20 cellular contexts compared by ENCODE assay signal in the genomic region with DNA sequence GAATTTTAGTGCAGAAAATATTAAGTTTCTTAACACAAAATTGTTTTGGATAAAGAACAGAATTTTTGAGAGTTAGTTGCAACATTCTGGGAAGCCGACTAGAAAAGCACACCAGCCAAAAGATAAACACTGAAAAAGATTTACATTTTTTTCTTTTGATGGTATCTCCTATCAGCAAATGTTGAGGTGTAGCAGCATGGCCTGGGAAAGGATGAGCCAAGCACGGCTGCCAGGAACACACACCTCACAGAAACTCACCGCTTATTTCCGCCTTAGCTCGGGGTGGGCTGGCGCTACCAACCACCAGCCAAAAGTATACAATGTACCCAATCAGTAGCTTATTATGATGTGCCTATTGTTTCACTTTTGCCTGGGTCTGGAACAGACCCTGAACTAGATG.
DNase-seq lines count a peak whose midpoint lies in the region; ATAC-seq, FAIRE-seq and TF ChIP-seq lines count a peak whose summit lies in the region.
"Had no signal": no experiment of that assay in that cellular context is flagged by ENCODE, and none has a peak within 500 bp of the region (broad histone marks: within the 10 kb centered on the region; RNA-seq: fewer than 3 reads in every experiment).

No MANE protein-coding gene starts in this region.

- H2BK15ac ChIP-seq in mesenchymal stem cell (ENCODE audit: low read depth, poor library complexity, severe bottlenecking): no peak overlapping the region

- TF ChIP-seq POLR2A in GM12891 (IDR thresholded peaks at IDR 0.05; ENCODE audit: low read depth, low read length): no peak

- in situ Hi-C loops in brain microvascular endothelial cell (cut with HindIII; ENCODE audit: low pct_ligation_motif_present, low sequenced_read_pairs): no loop called here

- FAIRE-seq in GM12891 (lab: Jason Lieb, UNC): no peak
- FAIRE-seq: pancreas had no signal

- intact Hi-C loops in CD4-positive, alpha-beta memory T cell (cut with micrococcal nuclease): loop anchor here (1.0 to 10.0 kb wide), 2 partner anchors 11 to 180 kb away; partner anchors contain the start of gene TNFRSF19

- H3K4ac ChIP-seq in mesenchymal stem cell (ENCODE audit: low read depth in 1 of 2, low read length in 2 of 2): no peak overlapping the region

- H3K27ac Mint-ChIP-seq in CD4-positive, alpha-beta memory T cell: peak overlapping the region; percentile 43 to 95 (median 79)
- peak overlapping the region; percentile 79 for H3K27ac Mint-ChIP-seq in activated naive CD4-positive, alpha-beta T cell treated with anti-CD3 and anti-CD28 coated beads, Interleukin-2, amount 10 ng/mL, durations not matched to agents 7 days and 5 days

- CTCF ChIA-PET in CD4-positive, alpha-beta memory T cell (lab: Charles Lee; ENCODE audit: partially characterized antibody): interaction anchor here (0.8 to 2.2 kb wide), 2 partner anchors 11 to 24 kb away, joined by 3 to 7 read pairs; no protein-coding TSS in a partner anchor
- CTCF ChIA-PET in activated naive CD4-positive, alpha-beta T cell treated with anti-CD3 and anti-CD28 coated beads, Interleukin-2, amount 10 ng/mL, durations not matched to agents 7 days and 5 days (lab: Charles Lee): interaction anchor here (0.7 kb wide), 1 partner anchor 13 kb away, joined by 3 read pairs; no protein-coding TSS in a partner anchor

- H3K4me1 Mint-ChIP-seq in CD4-positive, alpha-beta memory T cell: peaks cover 16 to 50% (median 23%) of the 10 kb centered on the region in 4 donors
- H3K4me1 Mint-ChIP-seq in activated naive CD4-positive, alpha-beta T cell treated with anti-CD3 and anti-CD28 coated beads, Interleukin-2, amount 10 ng/mL, durations not matched to agents 7 days and 5 days: peaks cover 38% of the 10 kb centered on the region

- H3K4me3 Mint-ChIP-seq in CD4-positive, alpha-beta memory T cell: peak overlapping the region; percentile 40 to 80 (median 52)
- no peak overlapping the region for H3K4me3 Mint-ChIP-seq in activated naive CD4-positive, alpha-beta T cell treated with anti-CD3 and anti-CD28 coated beads, Interleukin-2, amount 10 ng/mL, durations not matched to agents 7 days and 5 days

- H3K4me3 ChIP-seq in CD4-positive, alpha-beta memory T cell (ENCODE audit: low read length in 2 of 2): no peak overlapping the region
- H3K4me3 ChIP-seq in mesenchymal stem cell (ENCODE audit: insufficient read depth in 1 of 2, low read depth in 1 of 2, low read length in 2 of 2) (no peak overlapping the region), brain microvascular endothelial cell (ENCODE audit: low read depth, low read length) (no peak overlapping the region)
- H3K4me3 ChIP-seq: ascending aorta; BLaER1 treated with 17β-estradiol and CSF1 and Interleukin-3, amounts not matched to agents 10 nM and 100 nM; dorsolateral prefrontal cortex; pancreas; thyroid gland had no signal

- no peak overlapping the region for H3K4me2 ChIP-seq in mesenchymal stem cell (ENCODE audit: low read length, poor library complexity, severe bottlenecking)
- H3K4me2 ChIP-seq: BLaER1 treated with 17β-estradiol and CSF1 and Interleukin-3, amounts not matched to agents 10 nM and 100 nM; SK-N-SH had no signal

- H3K27ac ChIP-seq in CD4-positive, alpha-beta memory T cell (ENCODE audit: low read depth, low read length): peak overlapping the region; percentile 24
- H3K27ac ChIP-seq in KOPT-K1 (ENCODE audit: low read depth, low read length, poor library complexity, severe bottlenecking): peak overlapping the region; percentile 48
- H3K27ac ChIP-seq in mesenchymal stem cell (ENCODE audit: low read length, poor library complexity, severe bottlenecking): no peak overlapping the region
- no peak overlapping the region for H3K27ac ChIP-seq in brain microvascular endothelial cell
- H3K27ac ChIP-seq: ascending aorta; BLaER1 treated with 17β-estradiol and CSF1 and Interleukin-3, amounts not matched to agents 10 nM and 100 nM; dorsolateral prefrontal cortex; pancreas; thyroid gland; VCaP had no signal

- no peaks in the 10 kb centered on the region for H3K79me1 ChIP-seq in mesenchymal stem cell (replicated peaks; ENCODE audit: low read length, poor library complexity, severe bottlenecking)

- no peaks in the 10 kb centered on the region for H3K36me3 ChIP-seq in CD4-positive, alpha-beta memory T cell (ENCODE audit: insufficient read depth, low read length)
- no peaks in the 10 kb centered on the region for H3K36me3 ChIP-seq in KOPT-K1 (ENCODE audit: insufficient read depth, low read length)
- H3K36me3 ChIP-seq in mesenchymal stem cell (ENCODE audit: control insufficient read depth in 1 of 2, insufficient read depth in 2 of 2, low read depth in 1 of 2, low read length in 2 of 2): peaks cover 4 to 19% of the 10 kb centered on the region in 2 experiments
- H3K36me3 ChIP-seq in brain microvascular endothelial cell (replicated peaks): no peaks in the 10 kb centered on the region
- H3K36me3 ChIP-seq: pancreas, thyroid gland had no signal

- peak; percentile 36 to 61 (median 52) for DNase-seq in CD4-positive, alpha-beta memory T cell
- peak; percentile 54 for DNase-seq in activated naive CD4-positive, alpha-beta T cell treated with anti-CD3 and anti-CD28 coated beads, Interleukin-2, amount 10 ng/mL, durations not matched to agents 7 days and 5 days
- no peak for DNase-seq in mesenchymal stem cell
- DNase-seq in GM12891 (ENCODE audit: insufficient read length, low spot score): no peak
- no peak for DNase-seq in T1000 (lab: John Stamatoyannopoulos, UW)
- no peak for DNase-seq in brain microvascular endothelial cell
- DNase-seq: dorsolateral prefrontal cortex; EL; foreskin keratinocyte; Kasumi-1; pancreas; SK-N-SH; stimulated activated CD4-positive, alpha-beta T cell treated with anti-CD3 and anti-CD28 coated beads, Interleukin-12 subunit alpha, Interleukin-12 subunit beta, amount 100 ng/mL, for 4 hours; thyroid gland had no signal

- peaks cover 30% of the 10 kb centered on the region for H3K4me1 ChIP-seq in CD4-positive, alpha-beta memory T cell (ENCODE audit: insufficient read depth, low read length)
- peaks cover 4% of the 10 kb centered on the region for H3K4me1 ChIP-seq in mesenchymal stem cell (ENCODE audit: control insufficient read depth, insufficient read depth, low read depth, low read length)
- H3K4me1 ChIP-seq: ascending aorta had no signal

- no peak overlapping the region for H4K8ac ChIP-seq in mesenchymal stem cell (ENCODE audit: low read length)

- peak overlapping the region; percentile 63 to 67 for H3K18ac ChIP-seq in mesenchymal stem cell (ENCODE audit: low read depth in 1 of 2, low read length in 2 of 2)

- POLR2A ChIA-PET in CD4-positive, alpha-beta memory T cell (lab: Charles Lee; ENCODE audit: partially characterized antibody): interaction anchor here (0.9 kb wide), 1 partner anchor 10 kb away, joined by 3 read pairs; no protein-coding TSS in a partner anchor

- H2AFZ ChIP-seq in mesenchymal stem cell (ENCODE audit: low read depth, low read length): no peak overlapping the region

- TF ChIP-seq CTCF in brain microvascular endothelial cell (IDR thresholded peaks at IDR 0.05; ENCODE audit: low read depth, low read length, missing control alignments): no peak

- no peaks in the 10 kb centered on the region for H3K27me3 Mint-ChIP-seq in CD4-positive, alpha-beta memory T cell
- H3K27me3 Mint-ChIP-seq in activated naive CD4-positive, alpha-beta T cell treated with anti-CD3 and anti-CD28 coated beads, Interleukin-2, amount 10 ng/mL, durations not matched to agents 7 days and 5 days: no peaks in the 10 kb centered on the region

- no peak overlapping the region for H2BK12ac ChIP-seq in mesenchymal stem cell (ENCODE audit: low read length in 2 of 2)

- H2AK5ac ChIP-seq in mesenchymal stem cell (ENCODE audit: low read length, severe bottlenecking): no peak overlapping the region

- WGBS in mesenchymal stem cell: 98% methylated on average over 5 of the region's 6 CpGs

- H3K14ac ChIP-seq in mesenchymal stem cell (ENCODE audit: low read length in 2 of 2): no peak overlapping the region

- no peak overlapping the region for H3K9ac ChIP-seq in mesenchymal stem cell (ENCODE audit: low read length)
- H3K9ac ChIP-seq: BLaER1 treated with 17β-estradiol and CSF1 and Interleukin-3, amounts not matched to agents 10 nM and 100 nM; SK-N-SH had no signal

- H2BK5ac ChIP-seq in mesenchymal stem cell (ENCODE audit: low read depth, low read length, poor library complexity, severe bottlenecking): no peak overlapping the region

- no peaks in the 10 kb centered on the region for H3K27me3 ChIP-seq in CD4-positive, alpha-beta memory T cell (ENCODE audit: insufficient read depth, low read length)
- H3K27me3 ChIP-seq in mesenchymal stem cell (ENCODE audit: control insufficient read depth in 1 of 2, insufficient read depth in 1 of 2, low read length in 2 of 2) (no peaks in the 10 kb centered on the region), brain microvascular endothelial cell (replicated peaks) (no peaks in the 10 kb centered on the region)
- H3K27me3 ChIP-seq: ascending aorta; BLaER1 treated with 17β-estradiol and CSF1 and Interleukin-3, amounts not matched to agents 10 nM and 100 nM; dorsolateral prefrontal cortex; foreskin keratinocyte; pancreas; thyroid gland had no signal

- H2BK120ac ChIP-seq in mesenchymal stem cell (ENCODE audit: low read depth, low read length): no peak overlapping the region

- H3K9me3 Mint-ChIP-seq in CD4-positive, alpha-beta memory T cell: peaks cover 0 to 2% (median 0%) of the 10 kb centered on the region in 8 donors
- no peaks in the 10 kb centered on the region for H3K9me3 Mint-ChIP-seq in activated naive CD4-positive, alpha-beta T cell treated with anti-CD3 and anti-CD28 coated beads, Interleukin-2, amount 10 ng/mL, durations not matched to agents 7 days and 5 days

- no peak overlapping the region for H4K91ac ChIP-seq in mesenchymal stem cell (ENCODE audit: low read length)

- peaks cover 7 to 26% of the 10 kb centered on the region in 2 donors for H3K36me3 Mint-ChIP-seq in CD4-positive, alpha-beta memory T cell
- H3K36me3 Mint-ChIP-seq in activated naive CD4-positive, alpha-beta T cell treated with anti-CD3 and anti-CD28 coated beads, Interleukin-2, amount 10 ng/mL, durations not matched to agents 7 days and 5 days: no peaks in the 10 kb centered on the region

- ATAC-seq in HG03039 (IDR thresholded peaks at IDR 0.05; ENCODE audit: unreplicated experiment): no peak
- ATAC-seq: foreskin keratinocyte, HCT116 had no signal

- H3K9me3 ChIP-seq in CD4-positive, alpha-beta memory T cell (ENCODE audit: control insufficient read depth in 1 of 2, low read length in 2 of 2): no peaks in the 10 kb centered on the region
- H3K9me3 ChIP-seq in KOPT-K1 (ENCODE audit: insufficient read depth, low read length, poor library complexity, severe bottlenecking) (no peaks in the 10 kb centered on the region), mesenchymal stem cell (ENCODE audit: control insufficient read depth, low read length) (no peaks in the 10 kb centered on the region)
- H3K9me3 ChIP-seq: ascending aorta; BLaER1 treated with 17β-estradiol and CSF1 and Interleukin-3, amounts not matched to agents 10 nM and 100 nM; pancreas; SK-N-SH; thyroid gland had no signal

- peak overlapping the region in 1 of 2 experiments; percentile 26 for H3K23ac ChIP-seq in mesenchymal stem cell (ENCODE audit: low read length in 2 of 2)

TF ChIP-seq in GM12891, 5 proteins besides CTCF, POLR2A, EP300 and RAD21 (continues in another document):
- TF ChIP-seq POLR2AphosphoS5 (IDR thresholded peaks at IDR 0.05; ENCODE audit: low read depth, low read length): no peak
- TF ChIP-seq POU2F2 (IDR thresholded peaks at IDR 0.05; ENCODE audit: low read depth, low read length): no peak
- TF ChIP-seq PAX5 (IDR thresholded peaks at IDR 0.05; ENCODE audit: insufficient read depth, low read length, severe bottlenecking): no peak

Comparison
In these comparisons a context has a peak if more than half of its experiments do, and no peak if none do; other contexts are left out.
1. DNase-seq: peak in CD4-positive, alpha-beta memory T cell (5 of 5) and activated naive CD4-positive, alpha-beta T cell treated with anti-CD3 and anti-CD28 coated beads, Interleukin-2, amount 10 ng/mL, durations not matched to agents 7 days and 5 days (single experiment); none in mesenchymal stem cell (single experiment), GM12891 (single experiment), T1000 (single experiment) and brain microvascular endothelial cell (single experiment).
2. H3K27ac ChIP-seq: peak in CD4-positive, alpha-beta memory T cell (single experiment) and KOPT-K1 (single experiment); none in mesenchymal stem cell (single experiment) and brain microvascular endothelial cell (single experiment).